In genomic region chr16:66515543-66516171, GRCh38 we compare ENCODE assay signal across 8 cellular contexts. TPM values are rescaled to one million over a fixed set of nuclear protein-coding genes. Genes with fewer than 3 reads are reported as not detected.
DNase-seq lines count a peak whose midpoint lies in the region; ATAC-seq and TF ChIP-seq lines count a peak whose summit lies in the region.

No MANE protein-coding gene starts in this region.

- peak; percentile 82 to 86 for TF ChIP-seq RAD21 in liver (IDR thresholded peaks at IDR 0.05)

- H3K36me3 Mint-ChIP-seq in CD8-positive, alpha-beta memory T cell: peaks cover 0 to 2% (median 0%) of the 10 kb centered on the region in 3 donors
- H3K36me3 Mint-ChIP-seq in type B pancreatic cell: peaks cover 15% of the 10 kb centered on the region

- WGBS in liver: 84% methylated on average over 9 of the region's 9 CpGs

- peak overlapping the region; percentile 24 for H3K4me3 ChIP-seq in CD8-positive, alpha-beta memory T cell (ENCODE audit: low read length)
- H3K4me3 ChIP-seq in ascending aorta: no peak overlapping the region
- H3K4me3 ChIP-seq in liver (ENCODE audit: low read depth in 1 of 3, low read length in 3 of 3): no peak overlapping the region

- CTCF ChIA-PET in CD8-positive, alpha-beta memory T cell (lab: Charles Lee): interaction anchor here (0.7 to 1.5 kb wide), 5 partner anchors 31 to 74 kb away, joined by 3 to 5 read pairs (median 4); no protein-coding TSS in a partner anchor

- peaks cover 48% of the 10 kb centered on the region for H3K4me1 ChIP-seq in CD8-positive, alpha-beta memory T cell (ENCODE audit: insufficient read depth, low read length)
- H3K4me1 ChIP-seq in ascending aorta: peaks cover 37 to 65% of the 10 kb centered on the region in 2 donors
- peaks cover 30 to 64% (median 55%) of the 10 kb centered on the region in 4 donors for H3K4me1 ChIP-seq in liver (ENCODE audit: control insufficient read depth in 4 of 4, insufficient read depth in 4 of 4, low read length in 3 of 4)

- no peaks in the 10 kb centered on the region for H3K36me3 ChIP-seq in CD8-positive, alpha-beta memory T cell (ENCODE audit: insufficient read depth, low read length)
- H3K36me3 ChIP-seq in ascending aorta (no peaks in the 10 kb centered on the region), liver (ENCODE audit: control insufficient read depth in 4 of 4, insufficient read depth in 3 of 4, low read depth in 1 of 4, low read length in 3 of 4) (no peaks in the 10 kb centered on the region)

- H3K4me3 Mint-ChIP-seq in CD8-positive, alpha-beta memory T cell: peak overlapping the region in 3 of 7 donors; percentile 65 to 79 (median 78)
- H3K4me3 Mint-ChIP-seq in type B pancreatic cell: no peak overlapping the region

- POLR2A ChIA-PET in CD8-positive, alpha-beta memory T cell (lab: Charles Lee): no interaction called here

- TF ChIP-seq CTCF in ascending aorta (IDR thresholded peaks at IDR 0.05) (peak; percentile 53 to 63 (median 56)), liver (IDR thresholded peaks at IDR 0.05; ENCODE audit: low read depth, low read length, missing input control) (peak; percentile 46), type B pancreatic cell (conservative IDR thresholded peaks at IDR 0.05) (no peak)

- intact Hi-C loops in ascending aorta (cut with DNase I): loop anchor here (2.0 kb wide), 2 partner anchors 13 to 29 kb away; no protein-coding TSS in a partner anchor

- no peaks in the 10 kb centered on the region for H3K9me3 Mint-ChIP-seq in CD8-positive, alpha-beta memory T cell
- no peaks in the 10 kb centered on the region for H3K9me3 Mint-ChIP-seq in type B pancreatic cell

- H3K4me1 Mint-ChIP-seq in CD8-positive, alpha-beta memory T cell: peaks cover 62 to 78% (median 68%) of the 10 kb centered on the region in 3 donors
- peaks cover 32% of the 10 kb centered on the region for H3K4me1 Mint-ChIP-seq in type B pancreatic cell (ENCODE audit: unreplicated experiment)

- ATAC-seq in HG03378 (IDR thresholded peaks at IDR 0.05; ENCODE audit: unreplicated experiment) (no peak), HG03095 (IDR thresholded peaks at IDR 0.05; ENCODE audit: unreplicated experiment) (no peak)

- no peaks in the 10 kb centered on the region for H3K9me3 ChIP-seq in CD8-positive, alpha-beta memory T cell (ENCODE audit: low read length)
- H3K9me3 ChIP-seq in ascending aorta (no peaks in the 10 kb centered on the region), liver (ENCODE audit: control insufficient read depth in 4 of 4, low read length in 3 of 4) (no peaks in the 10 kb centered on the region)

- DNase-seq in CD8-positive, alpha-beta memory T cell: no peak
- DNase-seq in LHCN-M2 (ENCODE audit: low read depth) (peak; percentile 65), ascending aorta (ENCODE audit: low spot score in 2 of 2) (peak in 1 of 2 donors; percentile 81), type B pancreatic cell (ENCODE audit: extremely low spot score, unreplicated experiment) (no peak), COLO829 (ENCODE audit: low spot score) (no peak)

- H3K27me3 ChIP-seq in CD8-positive, alpha-beta memory T cell (ENCODE audit: insufficient read depth, low read length, poor library complexity, severe bottlenecking): no peaks in the 10 kb centered on the region
- H3K27me3 ChIP-seq in ascending aorta (no peaks in the 10 kb centered on the region), liver (ENCODE audit: control insufficient read depth in 4 of 4, insufficient read depth in 4 of 4, low read length in 3 of 4) (no peaks in the 10 kb centered on the region)

- H3K27ac ChIP-seq in CD8-positive, alpha-beta memory T cell (ENCODE audit: low read depth, low read length): peak overlapping the region; percentile 67
- H3K27ac ChIP-seq in ascending aorta (peak overlapping the region; percentile 98 to 99), liver (ENCODE audit: low read depth in 1 of 2, low read length in 2 of 2) (peak overlapping the region; percentile 99 to 100)

- no peaks in the 10 kb centered on the region for H3K27me3 Mint-ChIP-seq in CD8-positive, alpha-beta memory T cell
- no peaks in the 10 kb centered on the region for H3K27me3 Mint-ChIP-seq in type B pancreatic cell

- peak overlapping the region; percentile 47 to 57 for H3K9ac ChIP-seq in liver (ENCODE audit: low read depth in 1 of 2, low read length in 2 of 2)

- H3K27ac Mint-ChIP-seq in CD8-positive, alpha-beta memory T cell: peak overlapping the region; percentile 92 to 100 (median 98)
- H3K27ac Mint-ChIP-seq in type B pancreatic cell: peak overlapping the region; percentile 94

TF ChIP-seq in liver, 16 proteins besides CTCF, POLR2A, EP300 and RAD21:
- TF ChIP-seq EGR1 (IDR thresholded peaks at IDR 0.05; ENCODE audit: low read depth in 2 of 2) (no peak), RXRA (IDR thresholded peaks at IDR 0.05) (no peak), MAX (IDR thresholded peaks at IDR 0.05) (no peak), ATF3 (IDR thresholded peaks at IDR 0.05) (no peak), TAF1 (conservative IDR thresholded peaks at IDR 0.05) (no peak), NR2F2 (IDR thresholded peaks at IDR 0.05) (no peak), FOXA2 (IDR thresholded peaks at IDR 0.05) (no peak)
TF ChIP-seq in liver: peak in this region for 0.

RNA-seq across cellular contexts. Expression of gene TK2, which starts 34.3 kb away (rescaled TPM):
- 1 to 10 TPM; 5.6 TPM for total RNA-seq in CD8-positive, alpha-beta memory T cell
- 10.4 TPM for polyA plus RNA-seq in CD8-positive, alpha-beta memory T cell
- total RNA-seq in LHCN-M2 (2014; rRNA removed) (38.2 and 40.6 TPM in 2 replicates), ascending aorta (21.5 TPM), liver (10 to 100 TPM; 10.5 to 31.9 TPM), type B pancreatic cell (ENCODE audit: low replicate concordance) (14.6 and 18.4 TPM in 2 replicates)
- 24.9 TPM for polyA plus RNA-seq in LHCN-M2 (2012)
- polyA plus RNA-seq in liver: 10 to 100 TPM; 19.5 to 22.5 TPM

RNA-seq across cellular contexts. Expression of gene CKLF, which starts 36.7 kb away (rescaled TPM):
- total RNA-seq in CD8-positive, alpha-beta memory T cell: 100 to 1,000 TPM; 118 to 121 TPM
- polyA plus RNA-seq in CD8-positive, alpha-beta memory T cell: 265 TPM
- 84.8 and 111 TPM in 2 replicates for total RNA-seq in LHCN-M2 (2014; rRNA removed)
- polyA plus RNA-seq in LHCN-M2 (2012): 137 TPM
- total RNA-seq in ascending aorta: not detected
- 10 to 100 TPM in 1 of 2 donors, 1 to 10 TPM in 1; 9.5 to 36.1 TPM for total RNA-seq in liver
- 10 to 100 TPM; 19.3 to 23.6 TPM for polyA plus RNA-seq in liver
- 21.2 and 36.3 TPM in 2 replicates for total RNA-seq in type B pancreatic cell (ENCODE audit: low replicate concordance)

RNA-seq across cellular contexts. Expression of gene CMTM1, which starts 50.6 kb away (rescaled TPM):
- total RNA-seq in CD8-positive, alpha-beta memory T cell: 1 to 10 TPM; 8.2 to 8.6 TPM
- 1.2 TPM for polyA plus RNA-seq in CD8-positive, alpha-beta memory T cell
- 3.7 and 4.3 TPM in 2 replicates for total RNA-seq in LHCN-M2 (2014; rRNA removed)
- 2.2 TPM for polyA plus RNA-seq in LHCN-M2 (2012)
- not detected for total RNA-seq in ascending aorta
- under 1 TPM; 0.33 to 0.84 TPM for total RNA-seq in liver
- under 1 TPM; 0.32 to 0.64 TPM for polyA plus RNA-seq in liver
- total RNA-seq in type B pancreatic cell (ENCODE audit: low replicate concordance): 3.4 and 8.4 TPM in 2 replicates

Comparison
In these comparisons a context has a peak if more than half of its experiments do, and no peak if none do; other contexts are left out.
1. RNA of gene CKLF, which starts 36.7 kb away (total RNA-seq): 118 to 121 TPM in CD8-positive, alpha-beta memory T cell, 84.8 to 111 TPM in LHCN-M2, 21.2 to 36.3 TPM in type B pancreatic cell and 9.5 to 36.1 TPM in liver; not detected in ascending aorta (single experiment); every median in the first group is over 10 times any median in the second.
2. Peak in every context shown above with its lines, with median percentiles within 50 percentile points of each other: H3K27ac ChIP-seq.